9 cellular contexts compared by ENCODE assay signal in the genomic region with DNA sequence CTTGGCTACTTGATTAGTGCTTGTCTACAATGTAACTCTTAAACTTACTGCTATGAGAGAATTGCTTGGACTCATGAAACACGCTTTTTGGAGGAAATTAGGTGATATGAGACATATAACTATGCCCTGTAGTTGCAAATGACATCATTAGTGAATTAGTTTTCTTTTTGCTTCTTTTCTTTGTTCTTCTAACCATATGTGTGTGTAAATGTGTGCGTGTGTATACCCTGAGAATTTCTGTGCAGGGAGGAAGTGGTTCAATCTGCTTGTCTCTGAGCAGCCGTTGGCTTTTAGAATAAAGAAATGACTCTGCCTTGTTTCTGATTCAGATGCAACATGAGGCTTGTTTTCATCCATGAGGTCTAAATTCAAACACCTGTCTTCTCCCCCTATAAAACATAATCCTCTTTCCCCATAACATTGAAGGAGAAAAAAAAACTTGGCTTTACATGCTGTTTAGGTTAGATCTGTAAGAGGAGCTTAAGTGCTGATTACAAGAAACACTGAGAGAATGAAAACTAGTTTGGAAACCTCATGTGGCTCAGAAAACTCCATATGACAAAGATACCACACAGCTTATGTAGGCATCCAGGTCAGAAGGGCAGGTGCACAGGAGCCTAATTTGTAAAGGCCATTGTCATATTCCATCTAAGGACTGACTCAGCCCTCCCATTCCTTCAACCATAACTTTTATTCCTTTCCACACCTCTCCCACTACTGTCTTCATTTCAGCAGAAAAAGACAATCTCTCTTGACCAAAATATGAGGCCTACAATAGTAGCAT. TPM values are rescaled to one million over a fixed set of nuclear protein-coding genes. Genes with fewer than 3 reads are reported as not detected.
DNase-seq lines count a peak whose midpoint lies in the region; ATAC-seq lines count a peak whose summit lies in the region.
"Had no signal": no experiment of that assay in that cellular context is flagged by ENCODE, and none has a peak within 500 bp of the region (broad histone marks: within the 10 kb centered on the region; RNA-seq: fewer than 3 reads in every experiment).

No MANE protein-coding gene starts in this region.

- no peak overlapping the region for H2BK120ac ChIP-seq in mesendoderm (ENCODE audit: low read depth, low read length)

- H3K4me1 Mint-ChIP-seq in T-helper 1 cell treated with Interleukin-12 subunit alpha and Interleukin-12 subunit beta and Interleukin-4 antibody, amounts not matched to agents 30 μg/mL and 1 μg/mL, for 36 hours (ENCODE audit: low read depth), result peaks cover 43% of the 10 kb centered on the region

- no peak overlapping the region for H3K4ac ChIP-seq in mesendoderm (ENCODE audit: low read depth, low read length)

- H3K4me2 ChIP-seq in mesendoderm (ENCODE audit: low read length), result no peak overlapping the region

- H2BK5ac ChIP-seq in mesendoderm (ENCODE audit: low read length), result no peak overlapping the region

- H2AK5ac ChIP-seq in mesendoderm (ENCODE audit: low read length), result no peak overlapping the region

- no peaks in the 10 kb centered on the region for H3K79me2 ChIP-seq in mesendoderm (ENCODE audit: control insufficient read depth, insufficient read depth, low read length)

- H3K27ac ChIP-seq in mesendoderm (ENCODE audit: low read depth, low read length), result no peak overlapping the region

- no peaks in the 10 kb centered on the region for H3K4me1 ChIP-seq in mesendoderm (ENCODE audit: control insufficient read depth, low read depth, low read length)

- peak overlapping the region; percentile 89 for H3K27ac Mint-ChIP-seq in T-helper 1 cell treated with Interleukin-12 subunit alpha and Interleukin-12 subunit beta and Interleukin-4 antibody, amounts not matched to agents 30 μg/mL and 1 μg/mL, for 36 hours

- peak; percentile 57 for DNase-seq in CD1c-positive myeloid dendritic cell (ENCODE audit: extremely low spot score)
- no peak for DNase-seq in C1 segment of cervical spinal cord (lab: John Stamatoyannopoulos, UW)
- DNase-seq in mesendoderm, result no peak
- DNase-seq in NCI-H1694 (lab: John Stamatoyannopoulos, UW), result no peak
- no peak for DNase-seq in activated CD8-positive, alpha-beta memory T cell treated with anti-CD3 and anti-CD28 coated beads, Interleukin-2, amount 50 U/mL, for 48 hours
- DNase-seq: T1000 had no signal

- no CpG with 5 or more reads among the region's 3 CpGs for WGBS in mesendoderm (ENCODE audit: extremely low coverage, insufficient coverage, low lambda C conversion rate)

- no peaks in the 10 kb centered on the region for H3K79me1 ChIP-seq in mesendoderm (ENCODE audit: low read length)

- no peaks in the 10 kb centered on the region for H3K27me3 Mint-ChIP-seq in T-helper 1 cell treated with Interleukin-12 subunit alpha and Interleukin-12 subunit beta and Interleukin-4 antibody, amounts not matched to agents 30 μg/mL and 1 μg/mL, for 36 hours (ENCODE audit: low read depth)

- H3K9ac ChIP-seq in mesendoderm (ENCODE audit: low read length), result no peak overlapping the region

- no peaks in the 10 kb centered on the region for H3K36me3 ChIP-seq in mesendoderm (ENCODE audit: control insufficient read depth, insufficient read depth, low read length)

- peak overlapping the region; percentile 2 for H3K4me3 Mint-ChIP-seq in T-helper 1 cell treated with Interleukin-12 subunit alpha and Interleukin-12 subunit beta and Interleukin-4 antibody, amounts not matched to agents 30 μg/mL and 1 μg/mL, for 36 hours

- peaks cover 7% of the 10 kb centered on the region for H3K36me3 Mint-ChIP-seq in T-helper 1 cell treated with Interleukin-12 subunit alpha and Interleukin-12 subunit beta and Interleukin-4 antibody, amounts not matched to agents 30 μg/mL and 1 μg/mL, for 36 hours (ENCODE audit: low read depth)

- no peak overlapping the region for H4K8ac ChIP-seq in mesendoderm (ENCODE audit: low read depth, low read length)

- ATAC-seq in GM19035 (IDR thresholded peaks at IDR 0.05; ENCODE audit: unreplicated experiment) (peak; percentile 88), HG03095 (IDR thresholded peaks at IDR 0.05; ENCODE audit: unreplicated experiment) (peak; percentile 79)

- no peak overlapping the region for H3K23ac ChIP-seq in mesendoderm (ENCODE audit: low read length)

- no peaks in the 10 kb centered on the region for H3K27me3 ChIP-seq in mesendoderm (ENCODE audit: insufficient read depth, low read length, poor library complexity)

- no peak overlapping the region for H2BK15ac ChIP-seq in mesendoderm (replicated peaks; ENCODE audit: low read depth)

- no peak overlapping the region for H3K18ac ChIP-seq in mesendoderm (ENCODE audit: low read length)

- no peak overlapping the region for H3K56ac ChIP-seq in mesendoderm (ENCODE audit: low read length)

- H3K9me3 Mint-ChIP-seq in T-helper 1 cell treated with Interleukin-12 subunit alpha and Interleukin-12 subunit beta and Interleukin-4 antibody, amounts not matched to agents 30 μg/mL and 1 μg/mL, for 36 hours, result peaks cover 3% of the 10 kb centered on the region

- no peak overlapping the region for H3K4me3 ChIP-seq in mesendoderm (ENCODE audit: low read length)

- H4K5ac ChIP-seq in mesendoderm (ENCODE audit: low read length), result no peak overlapping the region

RNA-seq across cellular contexts. Expression of gene BLM, which starts 30.5 kb away (rescaled TPM):
- polyA plus RNA-seq in mesendoderm (2013, experiment 1 of 2), result 33.2 TPM
- 30.6 TPM for polyA plus RNA-seq in mesendoderm (2013, experiment 2 of 2)
